In genomic region chr1:207002731-207003146, GRCh38 we compare ENCODE assay signal across 18 cellular contexts. TPM values are rescaled to one million over a fixed set of nuclear protein-coding genes. Genes with fewer than 3 reads are reported as not detected.
A peak's percentile ranks its signal among the peaks of the same experiment; 100 is the strongest.
DNase-seq lines count a peak whose midpoint lies in the region; ATAC-seq and TF ChIP-seq lines count a peak whose summit lies in the region.
"Had no signal": no experiment of that assay in that cellular context is flagged by ENCODE, and none has a peak within 500 bp of the region (broad histone marks: within the 10 kb centered on the region; RNA-seq: fewer than 3 reads in every experiment).

No MANE protein-coding gene starts in this region.

- peak; percentile 95 to 96 for ATAC-seq in lower lobe of right lung
- no peak for ATAC-seq in GM19351 (IDR thresholded peaks at IDR 0.05; ENCODE audit: unreplicated experiment)
- no peak for ATAC-seq in GM18907 (IDR thresholded peaks at IDR 0.05; ENCODE audit: unreplicated experiment)

- BruUV-seq in Caco-2 (replicated peaks; lab: Mats Ljungman, UMichigan) (no TSS peak), MCF 10A (replicated peaks; lab: Mats Ljungman, UMichigan) (no TSS peak)

- no peak overlapping the region for H3K9ac ChIP-seq in GM23248
- H3K9ac ChIP-seq: parathyroid adenoma had no signal

- peak; percentile 63 to 69 for DNase-seq in Caco-2
- peak; percentile 72 for DNase-seq in LNCaP clone FGC (ENCODE audit: low read depth)
- peak; percentile 95 for DNase-seq in MCF 10A (ENCODE audit: unreplicated experiment)
- peak; percentile 91 for DNase-seq in lower lobe of right lung
- DNase-seq in 8988T, result no peak
- no peak for DNase-seq in GM23248
- DNase-seq: activated CD8-positive, alpha-beta memory T cell treated with anti-CD3 and anti-CD28 coated beads for 24 hours; activated gamma-delta T cell; erythroblast; GOT3; NCI-H1436; NCI-H69; transverse colon had no signal

- in situ Hi-C loops in GM23248 (cut with MboI), result no loop called here

- H3K27me3 ChIP-seq in Caco-2 (replicated peaks; ENCODE audit: control insufficient read depth, insufficient read depth, low read length) (no peaks in the 10 kb centered on the region), lower lobe of right lung (ENCODE audit: low read depth) (no peaks in the 10 kb centered on the region), GM23248 (replicated peaks; ENCODE audit: insufficient read depth) (no peaks in the 10 kb centered on the region)
- H3K27me3 ChIP-seq: transverse colon had no signal

- peaks cover 16% of the 10 kb centered on the region for H3F3A ChIP-seq in GM23248 (ENCODE audit: insufficient read depth)

- no peak overlapping the region for H3K4me3 ChIP-seq in Caco-2 (ENCODE audit: low read depth, low read length)
- no peak overlapping the region for H3K4me3 ChIP-seq in LNCaP clone FGC (ENCODE audit: low read depth, low read length)
- H3K4me3 ChIP-seq in lower lobe of right lung, result no peak overlapping the region
- no peak overlapping the region for H3K4me3 ChIP-seq in GM23248
- H3K4me3 ChIP-seq: transverse colon had no signal

- H3K9me3 ChIP-seq in Caco-2 (no peaks in the 10 kb centered on the region; the same call in 1 of the 2 replicates), lower lobe of right lung (no peaks in the 10 kb centered on the region), GM23248 (ENCODE audit: low read depth) (no peaks in the 10 kb centered on the region)
- H3K9me3 ChIP-seq: transverse colon had no signal

- WGBS in GM23248 (ENCODE audit: low coverage in 1 of 2, low lambda C conversion rate in 2 of 2, missing lambda C conversion rate in 2 of 2), 2 experiments, result 80 to 90% methylated on average over 1 of the region's 1 CpG

- H3K4me3 Mint-ChIP-seq in Caco-2 (ENCODE audit: unreplicated experiment), result no peak overlapping the region
- no peak overlapping the region for H3K4me3 Mint-ChIP-seq in MCF 10A (ENCODE audit: unreplicated experiment)

- peaks cover 61% of the 10 kb centered on the region for H3K4me1 Mint-ChIP-seq in Caco-2 (ENCODE audit: low read depth, unreplicated experiment)
- peaks cover 56% of the 10 kb centered on the region for H3K4me1 Mint-ChIP-seq in MCF 10A (ENCODE audit: insufficient read depth, unreplicated experiment)

- no peaks in the 10 kb centered on the region for H3K9me2 ChIP-seq in GM23248 (ENCODE audit: insufficient read depth)

- peak overlapping the region; percentile 69 for H3K27ac ChIP-seq in lower lobe of right lung
- H3K27ac ChIP-seq in GM23248, result no peak overlapping the region
- H3K27ac ChIP-seq: parathyroid adenoma had no signal

- H3K4me2 ChIP-seq in GM23248 (ENCODE audit: unreplicated experiment), result no peak overlapping the region

- no peak for TF ChIP-seq CTCF in Caco-2 (IDR thresholded peaks at IDR 0.05; ENCODE audit: insufficient read depth in 1 of 2, low read depth in 1 of 2, low read length in 1 of 2, severe bottlenecking in 1 of 2, unreplicated experiment in 1 of 2)
- no peak for TF ChIP-seq CTCF in LNCaP clone FGC (IDR thresholded peaks at IDR 0.05; ENCODE audit: control insufficient read depth, extremely low read depth, insufficient read depth)
- TF ChIP-seq CTCF in MCF 10A (IDR thresholded peaks at IDR 0.05; ENCODE audit: unreplicated experiment), result no peak
- no peak for TF ChIP-seq CTCF in lower lobe of right lung (IDR thresholded peaks at IDR 0.05)

- H3K36me3 ChIP-seq in Caco-2 (ENCODE audit: control insufficient read depth, insufficient read depth, low read length) (no peaks in the 10 kb centered on the region), lower lobe of right lung (no peaks in the 10 kb centered on the region), GM23248 (ENCODE audit: low read depth) (no peaks in the 10 kb centered on the region)
- H3K36me3 ChIP-seq: transverse colon had no signal

- intact Hi-C loops in Caco-2 (cut with micrococcal nuclease; ENCODE audit: unreplicated experiment), result no loop called here
- intact Hi-C loops in MCF 10A (cut with micrococcal nuclease), result no loop called here
- intact Hi-C loops in lower lobe of right lung (cut with DNase I), result no loop called here

- H3K79me2 ChIP-seq in GM23248 (ENCODE audit: insufficient read depth), result no peaks in the 10 kb centered on the region
- H3K79me2 ChIP-seq: parathyroid adenoma had no signal

- POLR2A ChIA-PET in Caco-2 (lab: Charles Lee) (no interaction called here), MCF 10A (lab: Yijun Ruan, JAX) (interaction anchor here (0.6 to 26.6 kb wide), 6 partner anchors 8 to 319 kb away, joined by 3 to 936 read pairs (median 4); partner anchors contain the start of genes C1orf116 and CD55)

- no peak overlapping the region for H2AFZ ChIP-seq in GM23248
- H2AFZ ChIP-seq: parathyroid adenoma had no signal

- no peaks in the 10 kb centered on the region for H3K27me3 Mint-ChIP-seq in Caco-2 (ENCODE audit: insufficient read depth, unreplicated experiment)
- H3K27me3 Mint-ChIP-seq in MCF 10A (ENCODE audit: insufficient read depth, unreplicated experiment), result no peaks in the 10 kb centered on the region

- H3K27ac Mint-ChIP-seq in Caco-2 (ENCODE audit: unreplicated experiment), result peak overlapping the region; percentile 81
- peak overlapping the region; percentile 75 for H3K27ac Mint-ChIP-seq in MCF 10A (ENCODE audit: low read depth, unreplicated experiment)

- H4K20me1 ChIP-seq in GM23248 (ENCODE audit: insufficient read depth), result no peaks in the 10 kb centered on the region

- CTCF ChIA-PET in Caco-2 (lab: Charles Lee), result interaction anchor here (1.5 kb wide), 2 partner anchors 21 to 30 kb away, joined by 3 to 4 read pairs; partner anchors contain the start of gene C1orf116
- CTCF ChIA-PET in MCF 10A (lab: Yijun Ruan, JAX), result interaction anchor here (0.6 to 11.4 kb wide), 10 partner anchors 10 to 403 kb away, joined by 3 to 280 read pairs (median 6); partner anchors contain the start of genes C1orf116 and FCAMR

- peaks cover 4% of the 10 kb centered on the region for H3K36me3 Mint-ChIP-seq in Caco-2 (ENCODE audit: insufficient read depth, unreplicated experiment)
- H3K36me3 Mint-ChIP-seq in MCF 10A (ENCODE audit: insufficient read depth, unreplicated experiment), result peaks cover 6% of the 10 kb centered on the region

- H3K9me3 Mint-ChIP-seq in Caco-2 (ENCODE audit: unreplicated experiment) (peaks cover 6% of the 10 kb centered on the region), MCF 10A (ENCODE audit: unreplicated experiment) (peaks cover 4% of the 10 kb centered on the region)

- H3K4me1 ChIP-seq in Caco-2 (peaks cover 51% of the 10 kb centered on the region), lower lobe of right lung (peaks cover 28% of the 10 kb centered on the region), GM23248 (ENCODE audit: insufficient read depth) (peaks cover 18% of the 10 kb centered on the region)
- H3K4me1 ChIP-seq: parathyroid adenoma had no signal

RNA-seq across cellular contexts. Expression of gene C1orf116, which starts 29.8 kb away (rescaled TPM):
- total RNA-seq in Caco-2 (2022) (8.7 and 10.4 TPM in 2 replicates), MCF 10A (2022) (35.4 and 35.5 TPM in 2 replicates), lower lobe of right lung (123 TPM)
- not detected in 2 replicates for total RNA-seq in GM23248 (2014; rRNA removed; shearing (Covaris generic))
- polyA plus RNA-seq in GM23248 (2016; fragmentation: Nextera tagmentation; extraction: Ambion mirVana), result not detected in 2 replicates

RNA-seq across cellular contexts. Expression of gene FCAMR, which starts 32.5 kb away (rescaled TPM):
- total RNA-seq in Caco-2 (2022) (0.18 TPM in 1 of 2 replicates, not detected in the other), MCF 10A (2022) (not detected in 2 replicates), lower lobe of right lung (not detected)
- not detected in 2 replicates for total RNA-seq in GM23248 (2014; rRNA removed; shearing (Covaris generic))
- polyA plus RNA-seq in GM23248 (2016; fragmentation: Nextera tagmentation; extraction: Ambion mirVana), result not detected in 2 replicates
- total RNA-seq: Daoy, mononuclear cell had no signal

RNA-seq across cellular contexts. Expression of gene YOD1, which starts 48.3 kb away (rescaled TPM):
- total RNA-seq in Caco-2 (2022), result 11.8 and 11.9 TPM in 2 replicates
- total RNA-seq in MCF 10A (2022), result 19.2 and 24.2 TPM in 2 replicates
- total RNA-seq in lower lobe of right lung, result 7.9 TPM
- total RNA-seq in GM23248 (2014; rRNA removed; shearing (Covaris generic)), result 6.7 and 7.8 TPM in 2 replicates
- 2.4 TPM in 2 replicates for polyA plus RNA-seq in GM23248 (2016; fragmentation: Nextera tagmentation; extraction: Ambion mirVana)

RNA-seq across cellular contexts. Expression of gene PFKFB2, which starts 50.3 kb away (rescaled TPM):
- total RNA-seq in Caco-2 (2022) (36.4 and 38.9 TPM in 2 replicates), MCF 10A (2022) (21.1 and 22.0 TPM in 2 replicates), lower lobe of right lung (41.5 TPM)
- 3.7 and 4.2 TPM in 2 replicates for total RNA-seq in GM23248 (2014; rRNA removed; shearing (Covaris generic))
- 1.2 and 1.6 TPM in 2 replicates for polyA plus RNA-seq in GM23248 (2016; fragmentation: Nextera tagmentation; extraction: Ambion mirVana)

RNA-seq across cellular contexts. Expression of gene PIGR, which starts 56.5 kb away (rescaled TPM):
- total RNA-seq in Caco-2 (2022), result not detected in 2 replicates
- total RNA-seq in MCF 10A (2022), result not detected in 2 replicates
- total RNA-seq in lower lobe of right lung, result 813 TPM
- not detected in 2 replicates for total RNA-seq in GM23248 (2014; rRNA removed; shearing (Covaris generic))
- polyA plus RNA-seq in GM23248 (2016; fragmentation: Nextera tagmentation; extraction: Ambion mirVana), result not detected in 2 replicates
- total RNA-seq: Daoy, mononuclear cell had no signal

Comparison
In these comparisons a context has a peak if more than half of its experiments do, and no peak if none do; other contexts are left out.
1. DNase-seq: peak in Caco-2 (2 of 2), LNCaP clone FGC (single experiment), MCF 10A (single experiment) and lower lobe of right lung (single experiment); none in 8988T (single experiment) and GM23248 (single experiment).
2. ATAC-seq: peak in lower lobe of right lung (2 of 2); none in GM19351 (single experiment) and GM18907 (single experiment).